Comparison of ENCODE assay signal across 1 cellular context in genomic region chrX:130118396-130118795, GRCh38.
A peak's percentile ranks its signal among the peaks of the same experiment; 100 is the strongest.
TF ChIP-seq lines count a peak whose summit lies in the region.

No MANE protein-coding gene starts in this region.

TF ChIP-seq in HepG2, 621 proteins besides CTCF, POLR2A, EP300 and RAD21:
- TF ChIP-seq ZFX (CRISPR knock-in tag; IDR thresholded peaks at IDR 0.05; ENCODE audit: low read depth), result peak; percentile 37; the same call in 1 of the 2 replicates
- TF ChIP-seq ZNF746 (CRISPR knock-in tag; IDR thresholded peaks at IDR 0.05), result no peak
- no peak for TF ChIP-seq NFIC (IDR thresholded peaks at IDR 0.05; ENCODE audit: low read length)
- peak; percentile 89 for TF ChIP-seq ZNF646 (CRISPR knock-in tag; IDR thresholded peaks at IDR 0.05)
- TF ChIP-seq BCL6 (CRISPR knock-in tag; IDR thresholded peaks at IDR 0.05), result peak; percentile 16; the same call in 1 of the 2 replicates
- 0 out of 2 replicates have a peak, but pooled peaks have one; percentile 9 for TF ChIP-seq ZNF12 (CRISPR knock-in tag; IDR thresholded peaks at IDR 0.05)
- TF ChIP-seq FOSL2 (CRISPR knock-in tag; IDR thresholded peaks at IDR 0.05), result peak; percentile 52
